Comparison of ENCODE assay signal across 1 cellular context in genomic region chr17:81812571-81813370, GRCh38.
TF ChIP-seq lines count a peak whose summit lies in the region.

No MANE protein-coding gene starts in this region.

TF ChIP-seq in SK-N-SH treated with all-trans-retinoic acid at 6 μM for 48 hours, 23 proteins besides CTCF, POLR2A, EP300 and RAD21:
- TF ChIP-seq, protein P1, sequence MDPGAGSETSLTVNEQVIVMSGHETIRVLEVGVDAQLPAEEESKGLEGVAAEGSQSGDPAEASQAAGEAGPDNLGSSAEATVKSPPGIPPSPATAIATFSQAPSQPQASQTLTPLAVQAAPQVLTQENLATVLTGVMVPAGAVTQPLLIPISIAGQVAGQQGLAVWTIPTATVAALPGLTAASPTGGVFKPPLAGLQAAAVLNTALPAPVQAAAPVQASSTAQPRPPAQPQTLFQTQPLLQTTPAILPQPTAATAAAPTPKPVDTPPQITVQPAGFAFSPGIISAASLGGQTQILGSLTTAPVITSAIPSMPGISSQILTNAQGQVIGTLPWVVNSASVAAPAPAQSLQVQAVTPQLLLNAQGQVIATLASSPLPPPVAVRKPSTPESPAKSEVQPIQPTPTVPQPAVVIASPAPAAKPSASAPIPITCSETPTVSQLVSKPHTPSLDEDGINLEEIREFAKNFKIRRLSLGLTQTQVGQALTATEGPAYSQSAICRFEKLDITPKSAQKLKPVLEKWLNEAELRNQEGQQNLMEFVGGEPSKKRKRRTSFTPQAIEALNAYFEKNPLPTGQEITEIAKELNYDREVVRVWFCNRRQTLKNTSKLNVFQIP (CRISPR knock-in tag; IDR thresholded peaks at IDR 0.05; ENCODE audit: borderline replicate concordance, low read depth): no peak
- no peak for TF ChIP-seq RARB (CRISPR knock-in tag; IDR thresholded peaks at IDR 0.05)
